In genomic region chr7:47979145-47979831, GRCh38 we compare ENCODE assay signal across 1 cellular context.
TF ChIP-seq lines count a peak whose summit lies in the region.

Gene HUS1 (minus strand): TSS chr7:47979615. CDS start chr7:47979519, 96 bp downstream.

TF ChIP-seq in K562, 482 proteins besides CTCF, POLR2A, EP300 and RAD21 (continued from another document and continues in another):
- TF ChIP-seq ID3 (CRISPR knock-in tag; IDR thresholded peaks at IDR 0.05) (no peak), ID3 (tag; IDR thresholded peaks at IDR 0.05) (peak; percentile 53; the same call in 1 of the 2 replicates), THRA (IDR thresholded peaks at IDR 0.05) (no peak), ZNF263 (CRISPR knock-in tag; IDR thresholded peaks at IDR 0.05; ENCODE audit: borderline replicate concordance) (peak; percentile 87), L3MBTL2 (IDR thresholded peaks at IDR 0.05) (peak; percentile 57; the same call in 1 of the 2 replicates), ZNF133 (CRISPR knock-in tag; IDR thresholded peaks at IDR 0.05) (no peak), KHSRP (IDR thresholded peaks at IDR 0.05) (no peak), NELFE (IDR thresholded peaks at IDR 0.05; ENCODE audit: insufficient read depth, insufficient read length) (no peak), PRDM10 (IDR thresholded peaks at IDR 0.05; ENCODE audit: partially characterized antibody) (peak; percentile 84), MYBL2 (IDR thresholded peaks at IDR 0.05; ENCODE audit: low read depth) (peak; percentile 37; the same call in 1 of the 2 replicates), MYBL2 (CRISPR knock-in tag; IDR thresholded peaks at IDR 0.05; ENCODE audit: borderline replicate concordance) (no peak), NR0B1 (IDR thresholded peaks at IDR 0.05; ENCODE audit: partially characterized antibody) (no peak), CHCHD3 (CRISPR knock-in tag; IDR thresholded peaks at IDR 0.05) (no peak), BMI1 (IDR thresholded peaks at IDR 0.05; ENCODE audit: low read length) (no peak; the same call in 1 of the 2 replicates), ZC3H11A (IDR thresholded peaks at IDR 0.05; ENCODE audit: low read depth, low read length) (peak; percentile 92; the same call in 1 of the 2 replicates), FOSL1 (tag; conservative IDR thresholded peaks at IDR 0.05) (peak; percentile 52), CBX2 (IDR thresholded peaks at IDR 0.05; ENCODE audit: insufficient read depth, low read length, poor library complexity, severe bottlenecking) (no peak), STAT5A (IDR thresholded peaks at IDR 0.05; ENCODE audit: borderline replicate concordance, low read length) (no peak; the same call in 1 of the 2 replicates), MYC (IDR thresholded peaks at IDR 0.05; ENCODE audit: low read depth, low read length) (peak; percentile 89), MYC (CRISPR knock-in tag; IDR thresholded peaks at IDR 0.05; ENCODE audit: borderline replicate concordance, low read depth) (peak; percentile 64; the same call in 1 of the 2 replicates), ETV5 (CRISPR knock-in tag; IDR thresholded peaks at IDR 0.05; ENCODE audit: low read depth) (peak; percentile 81), SAFB (IDR thresholded peaks at IDR 0.05; ENCODE audit: borderline replicate concordance, low read depth, low read length) (peak; percentile 96), HINFP (tag; conservative IDR thresholded peaks at IDR 0.05; ENCODE audit: low read depth) (no peak), FOS (IDR thresholded peaks at IDR 0.05; ENCODE audit: extremely low read depth, insufficient read length) (no peak), ZBTB17 (CRISPR knock-in tag; IDR thresholded peaks at IDR 0.05) (no peak), JUNB (CRISPR knock-in tag; conservative IDR thresholded peaks at IDR 0.05) (no peak)
- TF ChIP-seq, protein P1, sequence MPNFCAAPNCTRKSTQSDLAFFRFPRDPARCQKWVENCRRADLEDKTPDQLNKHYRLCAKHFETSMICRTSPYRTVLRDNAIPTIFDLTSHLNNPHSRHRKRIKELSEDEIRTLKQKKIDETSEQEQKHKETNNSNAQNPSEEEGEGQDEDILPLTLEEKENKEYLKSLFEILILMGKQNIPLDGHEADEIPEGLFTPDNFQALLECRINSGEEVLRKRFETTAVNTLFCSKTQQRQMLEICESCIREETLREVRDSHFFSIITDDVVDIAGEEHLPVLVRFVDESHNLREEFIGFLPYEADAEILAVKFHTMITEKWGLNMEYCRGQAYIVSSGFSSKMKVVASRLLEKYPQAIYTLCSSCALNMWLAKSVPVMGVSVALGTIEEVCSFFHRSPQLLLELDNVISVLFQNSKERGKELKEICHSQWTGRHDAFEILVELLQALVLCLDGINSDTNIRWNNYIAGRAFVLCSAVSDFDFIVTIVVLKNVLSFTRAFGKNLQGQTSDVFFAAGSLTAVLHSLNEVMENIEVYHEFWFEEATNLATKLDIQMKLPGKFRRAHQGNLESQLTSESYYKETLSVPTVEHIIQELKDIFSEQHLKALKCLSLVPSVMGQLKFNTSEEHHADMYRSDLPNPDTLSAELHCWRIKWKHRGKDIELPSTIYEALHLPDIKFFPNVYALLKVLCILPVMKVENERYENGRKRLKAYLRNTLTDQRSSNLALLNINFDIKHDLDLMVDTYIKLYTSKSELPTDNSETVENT (CRISPR knock-in tag; IDR thresholded peaks at IDR 0.05): peak; percentile 48; the same call in 1 of the 2 replicates
- TF ChIP-seq, protein P2, sequence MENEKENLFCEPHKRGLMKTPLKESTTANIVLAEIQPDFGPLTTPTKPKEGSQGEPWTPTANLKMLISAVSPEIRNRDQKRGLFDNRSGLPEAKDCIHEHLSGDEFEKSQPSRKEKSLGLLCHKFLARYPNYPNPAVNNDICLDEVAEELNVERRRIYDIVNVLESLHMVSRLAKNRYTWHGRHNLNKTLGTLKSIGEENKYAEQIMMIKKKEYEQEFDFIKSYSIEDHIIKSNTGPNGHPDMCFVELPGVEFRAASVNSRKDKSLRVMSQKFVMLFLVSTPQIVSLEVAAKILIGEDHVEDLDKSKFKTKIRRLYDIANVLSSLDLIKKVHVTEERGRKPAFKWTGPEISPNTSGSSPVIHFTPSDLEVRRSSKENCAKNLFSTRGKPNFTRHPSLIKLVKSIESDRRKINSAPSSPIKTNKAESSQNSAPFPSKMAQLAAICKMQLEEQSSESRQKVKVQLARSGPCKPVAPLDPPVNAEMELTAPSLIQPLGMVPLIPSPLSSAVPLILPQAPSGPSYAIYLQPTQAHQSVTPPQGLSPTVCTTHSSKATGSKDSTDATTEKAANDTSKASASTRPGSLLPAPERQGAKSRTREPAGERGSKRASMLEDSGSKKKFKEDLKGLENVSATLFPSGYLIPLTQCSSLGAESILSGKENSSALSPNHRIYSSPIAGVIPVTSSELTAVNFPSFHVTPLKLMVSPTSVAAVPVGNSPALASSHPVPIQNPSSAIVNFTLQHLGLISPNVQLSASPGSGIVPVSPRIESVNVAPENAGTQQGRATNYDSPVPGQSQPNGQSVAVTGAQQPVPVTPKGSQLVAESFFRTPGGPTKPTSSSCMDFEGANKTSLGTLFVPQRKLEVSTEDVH (IDR thresholded peaks at IDR 0.05; ENCODE audit: low read depth, partially characterized antibody): peak; percentile 60
- TF ChIP-seq, protein P3, sequence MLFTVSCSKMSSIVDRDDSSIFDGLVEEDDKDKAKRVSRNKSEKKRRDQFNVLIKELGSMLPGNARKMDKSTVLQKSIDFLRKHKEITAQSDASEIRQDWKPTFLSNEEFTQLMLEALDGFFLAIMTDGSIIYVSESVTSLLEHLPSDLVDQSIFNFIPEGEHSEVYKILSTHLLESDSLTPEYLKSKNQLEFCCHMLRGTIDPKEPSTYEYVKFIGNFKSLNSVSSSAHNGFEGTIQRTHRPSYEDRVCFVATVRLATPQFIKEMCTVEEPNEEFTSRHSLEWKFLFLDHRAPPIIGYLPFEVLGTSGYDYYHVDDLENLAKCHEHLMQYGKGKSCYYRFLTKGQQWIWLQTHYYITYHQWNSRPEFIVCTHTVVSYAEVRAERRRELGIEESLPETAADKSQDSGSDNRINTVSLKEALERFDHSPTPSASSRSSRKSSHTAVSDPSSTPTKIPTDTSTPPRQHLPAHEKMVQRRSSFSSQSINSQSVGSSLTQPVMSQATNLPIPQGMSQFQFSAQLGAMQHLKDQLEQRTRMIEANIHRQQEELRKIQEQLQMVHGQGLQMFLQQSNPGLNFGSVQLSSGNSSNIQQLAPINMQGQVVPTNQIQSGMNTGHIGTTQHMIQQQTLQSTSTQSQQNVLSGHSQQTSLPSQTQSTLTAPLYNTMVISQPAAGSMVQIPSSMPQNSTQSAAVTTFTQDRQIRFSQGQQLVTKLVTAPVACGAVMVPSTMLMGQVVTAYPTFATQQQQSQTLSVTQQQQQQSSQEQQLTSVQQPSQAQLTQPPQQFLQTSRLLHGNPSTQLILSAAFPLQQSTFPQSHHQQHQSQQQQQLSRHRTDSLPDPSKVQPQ (CRISPR knock-in tag; IDR thresholded peaks at IDR 0.05; ENCODE audit: borderline replicate concordance): no peak
- TF ChIP-seq, protein P4, sequence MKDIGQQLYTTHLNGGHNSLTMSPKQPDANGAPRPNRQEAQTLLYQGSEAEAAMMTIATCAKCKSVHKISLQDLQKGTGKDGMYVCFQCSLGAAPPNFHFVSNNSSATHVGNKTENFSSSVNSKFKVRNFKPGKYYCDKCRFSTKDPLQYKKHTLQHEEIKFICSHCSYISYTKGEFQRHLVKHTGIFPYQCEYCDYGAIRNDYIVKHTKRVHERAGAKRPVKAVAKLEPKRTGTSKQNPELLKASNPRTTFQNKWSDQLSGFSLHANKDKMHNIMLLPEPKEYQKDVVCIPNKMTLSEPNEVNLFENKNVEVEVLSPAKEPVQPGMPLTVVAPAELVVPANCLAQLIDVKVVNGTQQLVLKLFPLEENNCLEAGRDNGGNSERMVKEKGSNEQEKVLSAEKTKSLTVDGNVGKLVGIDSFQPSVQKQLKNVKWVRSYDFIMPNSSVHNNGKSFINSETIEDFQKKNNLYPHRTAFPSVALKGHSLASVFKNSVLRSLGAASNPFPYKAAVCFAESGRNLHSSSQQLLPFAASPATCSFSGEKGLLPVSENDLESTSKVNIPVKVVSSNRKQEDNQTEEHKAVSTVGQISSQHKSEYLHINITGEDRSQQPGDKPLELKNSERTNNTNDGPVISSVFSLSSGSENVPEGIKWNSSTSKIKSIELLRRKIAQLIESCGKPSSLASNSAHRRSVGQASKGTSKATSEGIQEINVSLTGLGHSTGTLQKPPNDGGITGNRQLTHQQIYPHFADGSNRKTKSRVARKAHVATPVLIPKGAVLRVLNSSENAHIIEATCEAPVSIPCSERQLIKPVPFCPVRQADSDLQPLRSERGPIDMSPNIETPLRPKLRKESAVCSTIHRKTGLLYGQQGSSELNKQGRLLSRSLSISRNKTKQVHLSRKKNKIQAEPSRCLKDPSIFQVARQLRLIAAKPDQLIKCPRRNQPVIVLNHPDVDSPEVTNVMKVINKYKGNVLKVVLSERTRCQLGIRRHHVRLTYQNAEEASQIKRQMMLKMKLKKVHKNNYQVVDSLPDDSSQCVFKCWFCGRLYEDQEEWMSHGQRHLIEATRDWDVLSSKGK (CRISPR knock-in tag; IDR thresholded peaks at IDR 0.05): no peak
- TF ChIP-seq, protein P5, sequence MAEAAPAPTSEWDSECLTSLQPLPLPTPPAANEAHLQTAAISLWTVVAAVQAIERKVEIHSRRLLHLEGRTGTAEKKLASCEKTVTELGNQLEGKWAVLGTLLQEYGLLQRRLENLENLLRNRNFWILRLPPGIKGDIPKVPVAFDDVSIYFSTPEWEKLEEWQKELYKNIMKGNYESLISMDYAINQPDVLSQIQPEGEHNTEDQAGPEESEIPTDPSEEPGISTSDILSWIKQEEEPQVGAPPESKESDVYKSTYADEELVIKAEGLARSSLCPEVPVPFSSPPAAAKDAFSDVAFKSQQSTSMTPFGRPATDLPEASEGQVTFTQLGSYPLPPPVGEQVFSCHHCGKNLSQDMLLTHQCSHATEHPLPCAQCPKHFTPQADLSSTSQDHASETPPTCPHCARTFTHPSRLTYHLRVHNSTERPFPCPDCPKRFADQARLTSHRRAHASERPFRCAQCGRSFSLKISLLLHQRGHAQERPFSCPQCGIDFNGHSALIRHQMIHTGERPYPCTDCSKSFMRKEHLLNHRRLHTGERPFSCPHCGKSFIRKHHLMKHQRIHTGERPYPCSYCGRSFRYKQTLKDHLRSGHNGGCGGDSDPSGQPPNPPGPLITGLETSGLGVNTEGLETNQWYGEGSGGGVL (CRISPR knock-in tag; IDR thresholded peaks at IDR 0.05): no peak
